13 cellular contexts compared by ENCODE assay signal in genomic region chr7:3117488-3118228, GRCh38.
DNase-seq lines count a peak whose midpoint lies in the region; ATAC-seq and TF ChIP-seq lines count a peak whose summit lies in the region.
"Had no signal": no experiment of that assay in that cellular context is flagged by ENCODE, and none has a peak within 500 bp of the region (broad histone marks: within the 10 kb centered on the region; RNA-seq: fewer than 3 reads in every experiment).

No MANE protein-coding gene starts in this region.

- H3K4me3 Mint-ChIP-seq in CD8-positive, alpha-beta T cell = peak overlapping the region; percentile 90
- peak overlapping the region; percentile 86 for H3K4me3 Mint-ChIP-seq in activated T-helper 1 cell treated with anti-CD3 and anti-CD28 coated beads, Interleukin-12 subunit alpha, Interleukin-12 subunit beta, Interleukin-2, Interleukin-4 antibody, amounts not matched to agents 30 ng/mL and 10 ng/mL and 1 ng/mL, durations not matched to agents 14 hours and 24 hours and 36 hours
- no peak overlapping the region for H3K4me3 Mint-ChIP-seq in glutamatergic neuron (ENCODE audit: unreplicated experiment)

- peaks cover 79% of the 10 kb centered on the region for H3K4me1 Mint-ChIP-seq in CD8-positive, alpha-beta T cell (ENCODE audit: low read depth)
- peaks cover 68% of the 10 kb centered on the region for H3K4me1 Mint-ChIP-seq in activated T-helper 1 cell treated with anti-CD3 and anti-CD28 coated beads, Interleukin-12 subunit alpha, Interleukin-12 subunit beta, Interleukin-2, Interleukin-4 antibody, amounts not matched to agents 30 ng/mL and 10 ng/mL and 1 ng/mL, durations not matched to agents 14 hours and 24 hours and 36 hours (ENCODE audit: low read depth)
- H3K4me1 Mint-ChIP-seq in glutamatergic neuron (ENCODE audit: low read depth, unreplicated experiment) = no peaks in the 10 kb centered on the region

- no peaks in the 10 kb centered on the region for H3K36me3 ChIP-seq in CD8-positive, alpha-beta T cell (ENCODE audit: insufficient read depth, low read length)
- no peaks in the 10 kb centered on the region for H3K36me3 ChIP-seq in mucosa of descending colon (ENCODE audit: low read depth)

- peaks cover 8% of the 10 kb centered on the region for H3K9me3 ChIP-seq in CD8-positive, alpha-beta T cell (ENCODE audit: low read length)
- H3K9me3 ChIP-seq in mucosa of descending colon = peaks cover 10% of the 10 kb centered on the region
- H3K9me3 ChIP-seq: testis had no signal

- no peak for TF ChIP-seq CTCF in CD8-positive, alpha-beta T cell (IDR thresholded peaks at IDR 0.05)
- TF ChIP-seq CTCF in mucosa of descending colon (IDR thresholded peaks at IDR 0.05) (no peak), glutamatergic neuron (IDR thresholded peaks at IDR 0.05; ENCODE audit: partially characterized antibody, unreplicated experiment) (no peak)

- peaks cover 16% of the 10 kb centered on the region for H3K9me3 Mint-ChIP-seq in CD8-positive, alpha-beta T cell
- peaks cover 50% of the 10 kb centered on the region for H3K9me3 Mint-ChIP-seq in activated T-helper 1 cell treated with anti-CD3 and anti-CD28 coated beads, Interleukin-12 subunit alpha, Interleukin-12 subunit beta, Interleukin-2, Interleukin-4 antibody, amounts not matched to agents 30 ng/mL and 10 ng/mL and 1 ng/mL, durations not matched to agents 14 hours and 24 hours and 36 hours
- H3K9me3 Mint-ChIP-seq in glutamatergic neuron (ENCODE audit: unreplicated experiment) = peaks cover 7% of the 10 kb centered on the region

- H3K36me3 Mint-ChIP-seq in CD8-positive, alpha-beta T cell = peaks cover 12% of the 10 kb centered on the region
- H3K36me3 Mint-ChIP-seq in activated T-helper 1 cell treated with anti-CD3 and anti-CD28 coated beads, Interleukin-12 subunit alpha, Interleukin-12 subunit beta, Interleukin-2, Interleukin-4 antibody, amounts not matched to agents 30 ng/mL and 10 ng/mL and 1 ng/mL, durations not matched to agents 14 hours and 24 hours and 36 hours (ENCODE audit: low read depth) = peaks cover 33% of the 10 kb centered on the region
- H3K36me3 Mint-ChIP-seq in glutamatergic neuron (ENCODE audit: unreplicated experiment) = peaks cover 36% of the 10 kb centered on the region

- H3K4me3 ChIP-seq in CD8-positive, alpha-beta T cell (ENCODE audit: low read depth, low read length) = peak overlapping the region; percentile 40
- H3K4me3 ChIP-seq in mucosa of descending colon = no peak overlapping the region
- H3K4me3 ChIP-seq: smooth muscle cell, testis had no signal

- no peaks in the 10 kb centered on the region for H3K27me3 ChIP-seq in CD8-positive, alpha-beta T cell (ENCODE audit: insufficient read depth, low read length)
- H3K27me3 ChIP-seq: testis had no signal

- intact Hi-C loops in CD8-positive, alpha-beta T cell (cut with DNase I, micrococcal nuclease) = loop anchor here (2.0 to 10.0 kb wide), 5 partner anchors 23 to 75 kb away; partner anchors contain the start of gene CARD11 (in 1 of the 2)
- intact Hi-C loops in activated T-helper 1 cell treated with anti-CD3 and anti-CD28 coated beads, Interleukin-12 subunit alpha, Interleukin-12 subunit beta, Interleukin-2, Interleukin-4 antibody, amounts not matched to agents 30 ng/mL and 10 ng/mL and 1 ng/mL, durations not matched to agents 14 hours and 24 hours and 36 hours (cut with micrococcal nuclease) = loop anchor here (1.0 kb wide), 1 partner anchor 11 kb away; no protein-coding TSS in a partner anchor
- intact Hi-C loops in mucosa of descending colon (cut with DNase I, micrococcal nuclease) = no loop called here

- DNase-seq in CD8-positive, alpha-beta T cell = peak in 3 of 7 experiments; percentile 35 to 69 (median 58)
- DNase-seq in activated T-helper 1 cell treated with anti-CD3 and anti-CD28 coated beads, Interleukin-12 subunit alpha, Interleukin-12 subunit beta, Interleukin-2, Interleukin-4 antibody, amounts not matched to agents 30 ng/mL and 10 ng/mL and 1 ng/mL, durations not matched to agents 14 hours and 24 hours and 36 hours (ENCODE audit: low spot score) = no peak
- DNase-seq in mucosa of descending colon (peak in 1 of 3 donors; percentile 20), glutamatergic neuron (no peak), DMS 273 treated with DMSO at 0.1 percent for 48 hours (lab: John Stamatoyannopoulos, UW) (no peak)
- DNase-seq: left ventricle myocardium superior, NCI-H524, occipital lobe, testis had no signal

- peak overlapping the region; percentile 4 for H3K27ac ChIP-seq in CD8-positive, alpha-beta T cell (ENCODE audit: low read depth, low read length)
- H3K27ac ChIP-seq: HL-60, testis had no signal

- POLR2A ChIA-PET in CD8-positive, alpha-beta T cell (lab: Charles Lee) = interaction anchor here (0.6 to 1.7 kb wide), 7 partner anchors 17 to 78 kb away, joined by 3 to 7 read pairs (median 3); no protein-coding TSS in a partner anchor

- no peaks in the 10 kb centered on the region for H3K27me3 Mint-ChIP-seq in CD8-positive, alpha-beta T cell (ENCODE audit: low read depth)
- peaks cover 5% of the 10 kb centered on the region for H3K27me3 Mint-ChIP-seq in activated T-helper 1 cell treated with anti-CD3 and anti-CD28 coated beads, Interleukin-12 subunit alpha, Interleukin-12 subunit beta, Interleukin-2, Interleukin-4 antibody, amounts not matched to agents 30 ng/mL and 10 ng/mL and 1 ng/mL, durations not matched to agents 14 hours and 24 hours and 36 hours (ENCODE audit: insufficient read depth)
- no peaks in the 10 kb centered on the region for H3K27me3 Mint-ChIP-seq in glutamatergic neuron (ENCODE audit: unreplicated experiment)

- CTCF ChIA-PET in CD8-positive, alpha-beta T cell (lab: Charles Lee) = interaction anchor here (0.7 to 2.0 kb wide), 9 partner anchors 18 to 253 kb away, joined by 3 to 5 read pairs (median 3); no protein-coding TSS in a partner anchor

- H3K4me1 ChIP-seq in CD8-positive, alpha-beta T cell (ENCODE audit: insufficient read depth, low read length) = peaks cover 61% of the 10 kb centered on the region
- H3K4me1 ChIP-seq in mucosa of descending colon (ENCODE audit: low read depth) = no peaks in the 10 kb centered on the region
- H3K4me1 ChIP-seq: testis had no signal

- H3K27ac Mint-ChIP-seq in CD8-positive, alpha-beta T cell = peak overlapping the region; percentile 97
- peak overlapping the region; percentile 90 for H3K27ac Mint-ChIP-seq in activated T-helper 1 cell treated with anti-CD3 and anti-CD28 coated beads, Interleukin-12 subunit alpha, Interleukin-12 subunit beta, Interleukin-2, Interleukin-4 antibody, amounts not matched to agents 30 ng/mL and 10 ng/mL and 1 ng/mL, durations not matched to agents 14 hours and 24 hours and 36 hours
- H3K27ac Mint-ChIP-seq in glutamatergic neuron (ENCODE audit: unreplicated experiment) = no peak overlapping the region

- peak; percentile 54 for ATAC-seq in CD8-positive, alpha-beta T cell
- ATAC-seq in HG02885 (IDR thresholded peaks at IDR 0.05; ENCODE audit: poor library complexity, unreplicated experiment) (peak; percentile 52), mucosa of descending colon (peak; percentile 22), GM21576 (IDR thresholded peaks at IDR 0.05; ENCODE audit: unreplicated experiment) (no peak)
- ATAC-seq: left ventricle myocardium superior had no signal

Comparison
In these comparisons a context has a peak if more than half of its experiments do, and no peak if none do; other contexts are left out.
1. intact Hi-C loops: an anchor here in CD8-positive, alpha-beta T cell (2.0 to 10.0 kb wide) and activated T-helper 1 cell treated with anti-CD3 and anti-CD28 coated beads, Interleukin-12 subunit alpha, Interleukin-12 subunit beta, Interleukin-2, Interleukin-4 antibody, amounts not matched to agents 30 ng/mL and 10 ng/mL and 1 ng/mL, durations not matched to agents 14 hours and 24 hours and 36 hours (1.0 kb wide); none called in mucosa of descending colon.